26 cellular contexts compared by ENCODE assay signal in genomic region chr11:130518164-130518563, GRCh38.
"Had no signal": no experiment of that assay in that cellular context is flagged by ENCODE, and none has a peak within 500 bp of the region (broad histone marks: within the 10 kb centered on the region; RNA-seq: fewer than 3 reads in every experiment).

No MANE protein-coding gene starts in this region.

- H3K27me3 Mint-ChIP-seq: activated CD4-positive, alpha-beta memory T cell treated with anti-CD3 and anti-CD28 coated beads, Interleukin-2, amount 10 ng/mL, durations not matched to agents 7 days and 5 days; activated CD4-positive, alpha-beta T cell treated with anti-CD3 and anti-CD28 coated beads, Interleukin-2, amount 10 ng/mL, durations not matched to agents 24 days and 14 days had no signal

- H3K27ac Mint-ChIP-seq: activated CD4-positive, alpha-beta memory T cell treated with anti-CD3 and anti-CD28 coated beads, Interleukin-2, amount 10 ng/mL, durations not matched to agents 7 days and 5 days; activated CD4-positive, alpha-beta T cell treated with anti-CD3 and anti-CD28 coated beads for 36 hours; activated CD4-positive, alpha-beta T cell treated with anti-CD3 and anti-CD28 coated beads, Interleukin-2, amount 10 ng/mL, durations not matched to agents 24 days and 14 days; activated naive CD4-positive, alpha-beta T cell treated with anti-CD3 and anti-CD28 coated beads, Interleukin-2, amount 10 ng/mL, durations not matched to agents 7 days and 5 days; activated naive CD8-positive, alpha-beta T cell treated with anti-CD3 and anti-CD28 coated beads, Interleukin-2, amount 10 ng/mL, durations not matched to agents 7 days and 5 days; activated T-cell treated with anti-CD3 and anti-CD28 coated beads, Interleukin-2, amount 50 U/mL, for 24 hours; activated T-cell treated with anti-CD3 and anti-CD28 coated beads, Interleukin-2, amount 50 U/mL, for 72 hours; effector memory CD8-positive, alpha-beta T cell had no signal

- H3K4me3 Mint-ChIP-seq: activated CD4-positive, alpha-beta memory T cell treated with anti-CD3 and anti-CD28 coated beads, Interleukin-2, amount 10 ng/mL, durations not matched to agents 7 days and 5 days; activated CD4-positive, alpha-beta T cell treated with anti-CD3 and anti-CD28 coated beads for 36 hours; activated CD4-positive, alpha-beta T cell treated with anti-CD3 and anti-CD28 coated beads, Interleukin-2, amount 10 ng/mL, durations not matched to agents 24 days and 14 days; activated naive CD4-positive, alpha-beta T cell treated with anti-CD3 and anti-CD28 coated beads, Interleukin-2, amount 10 ng/mL, durations not matched to agents 7 days and 5 days; activated naive CD8-positive, alpha-beta T cell treated with anti-CD3 and anti-CD28 coated beads, Interleukin-2, amount 10 ng/mL, durations not matched to agents 7 days and 5 days; activated T-cell treated with anti-CD3 and anti-CD28 coated beads, Interleukin-2, amount 50 U/mL, for 24 hours; activated T-cell treated with anti-CD3 and anti-CD28 coated beads, Interleukin-2, amount 50 U/mL, for 72 hours; effector memory CD8-positive, alpha-beta T cell had no signal

- H3K27me3 ChIP-seq: brain microvascular endothelial cell, esophagus muscularis mucosa, foreskin keratinocyte, gastrocnemius medialis had no signal

- H3K9me3 Mint-ChIP-seq: activated CD4-positive, alpha-beta memory T cell treated with anti-CD3 and anti-CD28 coated beads, Interleukin-2, amount 10 ng/mL, durations not matched to agents 7 days and 5 days; activated CD4-positive, alpha-beta T cell treated with anti-CD3 and anti-CD28 coated beads, Interleukin-2, amount 10 ng/mL, durations not matched to agents 24 days and 14 days; activated naive CD4-positive, alpha-beta T cell treated with anti-CD3 and anti-CD28 coated beads, Interleukin-2, amount 10 ng/mL, durations not matched to agents 7 days and 5 days; activated naive CD4-positive, alpha-beta T cell treated with anti-CD3 and anti-CD28 coated beads, Interleukin-2, amount 50 U/mL, for 72 hours; activated naive CD8-positive, alpha-beta T cell treated with anti-CD3 and anti-CD28 coated beads, Interleukin-2, amount 10 ng/mL, durations not matched to agents 7 days and 5 days; activated T-cell treated with anti-CD3 and anti-CD28 coated beads, Interleukin-2, amount 50 U/mL, for 24 hours; activated T-cell treated with anti-CD3 and anti-CD28 coated beads, Interleukin-2, amount 50 U/mL, for 72 hours; effector memory CD8-positive, alpha-beta T cell had no signal

- H3K4me3 ChIP-seq: esophagus muscularis mucosa, gastrocnemius medialis had no signal

- DNase-seq: activated CD4-positive, alpha-beta memory T cell treated with anti-CD3 and anti-CD28 coated beads, Interleukin-2, amount 10 ng/mL, durations not matched to agents 7 days and 5 days; activated CD4-positive, alpha-beta T cell treated with anti-CD3 and anti-CD28 coated beads for 36 hours; activated CD4-positive, alpha-beta T cell treated with anti-CD3 and anti-CD28 coated beads, Interleukin-2, amount 10 ng/mL, durations not matched to agents 24 days and 14 days; activated CD4-positive, CD25-positive, alpha-beta regulatory T cell; activated CD4-positive, CD25-positive, alpha-beta regulatory T cell treated with anti-CD3 and anti-CD28 coated beads, Interleukin-2, amount 50 U/mL, for 72 hours; activated CD8-positive, alpha-beta memory T cell treated with anti-CD3 and anti-CD28 coated beads, Interleukin-2, amount 50 U/mL, for 48 hours; activated gamma-delta T cell; activated naive CD4-positive, alpha-beta T cell; activated naive CD4-positive, alpha-beta T cell treated with anti-CD3 and anti-CD28 coated beads, Interleukin-2, amount 10 ng/mL, durations not matched to agents 7 days and 5 days; activated naive CD8-positive, alpha-beta T cell treated with anti-CD3 and anti-CD28 coated beads, Interleukin-2, amount 10 ng/mL, durations not matched to agents 7 days and 5 days; activated T-cell treated with anti-CD3 and anti-CD28 coated beads for 4 hours; activated T-cell treated with anti-CD3 and anti-CD28 coated beads, Interleukin-2, amount 50 U/mL, for 24 hours; activated T-cell treated with anti-CD3 and anti-CD28 coated beads, Interleukin-2, amount 50 U/mL, for 72 hours; brain microvascular endothelial cell; caudate nucleus; cortex of kidney; dermis blood vessel endothelial cell; effector CD4-positive, alpha-beta T cell; effector memory CD8-positive, alpha-beta T cell; erythroblast; foreskin keratinocyte; gastrocnemius medialis; glutamatergic neuron; T-helper 2 cell had no signal

- H3K4me1 ChIP-seq: foreskin keratinocyte had no signal

- H3K27ac ChIP-seq: brain microvascular endothelial cell, esophagus muscularis mucosa, foreskin keratinocyte, gastrocnemius medialis had no signal

- ATAC-seq: activated CD4-positive, alpha-beta T cell treated with anti-CD3 and anti-CD28 coated beads for 36 hours; activated naive CD4-positive, alpha-beta T cell treated with anti-CD3 and anti-CD28 coated beads, Interleukin-2, amount 50 U/mL, for 72 hours; activated T-cell treated with anti-CD3 and anti-CD28 coated beads, Interleukin-2, amount 50 U/mL, for 72 hours; effector memory CD8-positive, alpha-beta T cell; foreskin keratinocyte; gastrocnemius medialis had no signal

- H3K9me3 ChIP-seq: esophagus muscularis mucosa, gastrocnemius medialis had no signal

- H3K36me3 Mint-ChIP-seq: activated naive CD4-positive, alpha-beta T cell treated with anti-CD3 and anti-CD28 coated beads, Interleukin-2, amount 10 ng/mL, durations not matched to agents 7 days and 5 days; activated naive CD4-positive, alpha-beta T cell treated with anti-CD3 and anti-CD28 coated beads, Interleukin-2, amount 50 U/mL, for 72 hours; activated naive CD8-positive, alpha-beta T cell treated with anti-CD3 and anti-CD28 coated beads, Interleukin-2, amount 10 ng/mL, durations not matched to agents 7 days and 5 days had no signal

- H3K36me3 ChIP-seq: brain microvascular endothelial cell, esophagus muscularis mucosa, gastrocnemius medialis had no signal

- H3K4me1 Mint-ChIP-seq: activated CD4-positive, alpha-beta memory T cell treated with anti-CD3 and anti-CD28 coated beads, Interleukin-2, amount 10 ng/mL, durations not matched to agents 7 days and 5 days; activated CD4-positive, alpha-beta T cell treated with anti-CD3 and anti-CD28 coated beads for 36 hours; activated CD4-positive, alpha-beta T cell treated with anti-CD3 and anti-CD28 coated beads, Interleukin-2, amount 10 ng/mL, durations not matched to agents 24 days and 14 days; activated naive CD4-positive, alpha-beta T cell treated with anti-CD3 and anti-CD28 coated beads, Interleukin-2, amount 10 ng/mL, durations not matched to agents 7 days and 5 days; activated naive CD8-positive, alpha-beta T cell treated with anti-CD3 and anti-CD28 coated beads, Interleukin-2, amount 10 ng/mL, durations not matched to agents 7 days and 5 days had no signal
